ENCODE assay signal across 16 cellular contexts in genomic region chr2:8125741-8126691, GRCh38.
A peak's percentile ranks its signal among the peaks of the same experiment; 100 is the strongest.
DNase-seq lines count a peak whose midpoint lies in the region; ATAC-seq, FAIRE-seq and TF ChIP-seq lines count a peak whose summit lies in the region.
"Had no signal": no experiment of that assay in that cellular context is flagged by ENCODE, and none has a peak within 500 bp of the region (broad histone marks: within the 10 kb centered on the region; RNA-seq: fewer than 3 reads in every experiment).

No MANE protein-coding gene starts in this region.

- H3K4me2 ChIP-seq in K562 (ENCODE audit: insufficient read depth, low read length): no peak overlapping the region

- BruUV-seq in K562 (replicated peaks; lab: Mats Ljungman, UMichigan): no TSS peak

- H3K9me1 ChIP-seq in K562 (ENCODE audit: control insufficient read depth, insufficient read depth, low read length): no peaks in the 10 kb centered on the region

- CTCF ChIA-PET in K562 (lab: Yijun Ruan, JAX; ENCODE audit: low intra/inter-chr PET ratio): no interaction called here
- CTCF ChIA-PET in GM10248 (lab: Yijun Ruan, JAX): no interaction called here

- TF ChIP-seq EP300 in K562 (IDR thresholded peaks at IDR 0.05; ENCODE audit: low read length) (no peak), ovary (IDR thresholded peaks at IDR 0.05) (peak; percentile 67)

- under 1% methylated on average over 12 of the region's 12 CpGs for WGBS in K562 (ENCODE audit: insufficient coverage, low coverage, missing lambda C conversion rate)
- 66 to 76% (median 73%) methylated on average over 12 of the region's 12 CpGs for WGBS in ovary, 3 donors

- no peak for TF ChIP-seq RAD21 in K562 (CRISPR knock-in tag; conservative IDR thresholded peaks at IDR 0.05 in 1 of 2, IDR thresholded peaks at IDR 0.05 in 1 of 2)

- no peak overlapping the region for H3K9ac ChIP-seq in K562 (ENCODE audit: insufficient read depth in 1 of 2, low read depth in 2 of 2, low read length in 2 of 2)

- ATAC-seq in K562 (no peak), HG03565 (IDR thresholded peaks at IDR 0.05; ENCODE audit: unreplicated experiment) (no peak)
- ATAC-seq: HCT116; stimulated activated naive CD8-positive, alpha-beta T cell treated with anti-CD3 and anti-CD28 coated beads, Interleukin-15, amount 100 ng/mL, for 72 hours had no signal

- H3K4me3 ChIP-seq in K562: no peak overlapping the region
- no peak overlapping the region for H3K4me3 ChIP-seq in right atrium auricular region
- H3K4me3 ChIP-seq in ovary: no peak overlapping the region

- no peak overlapping the region for H2AFZ ChIP-seq in K562 (ENCODE audit: low read depth, low read length)

- DNase-seq in EL (peak; percentile 56), K562 (ENCODE audit: extremely low read depth in 1 of 4, low spot score in 3 of 4) (no peak), right atrium auricular region (ENCODE audit: low spot score) (peak; percentile 72), ovary (peak in 2 of 5 donors; percentile 41 to 58), GM10248 (ENCODE audit: extremely low spot score) (no peak), NCI-H2171 (lab: John Stamatoyannopoulos, UW) (no peak)
- no peak for DNase-seq in activated effector memory CD4-positive, alpha-beta T cell treated with anti-CD3 and anti-CD28 coated beads, Interleukin-2, amount 50 U/mL, for 16 hours
- DNase-seq: activated gamma-delta T cell treated with Interleukin-2 at 50 U/mL for 16 hours; CD4-positive, alpha-beta memory T cell; cortex of kidney; DMS79 treated with DMSO at 0.1 percent for 48 hours; NCI-H446; SHP77; stimulated activated naive CD8-positive, alpha-beta T cell treated with anti-CD3 and anti-CD28 coated beads, Interleukin-15, amount 100 ng/mL, for 72 hours had no signal

- no peak overlapping the region for H3K27ac ChIP-seq in K562 (ENCODE audit: extremely low read depth, low read depth, low read length)
- peak overlapping the region; percentile 11 to 71 for H3K27ac ChIP-seq in right atrium auricular region
- H3K27ac ChIP-seq in ovary: no peak overlapping the region

- no peaks in the 10 kb centered on the region for H3K4me1 ChIP-seq in K562 (replicated peaks in 1 of 2; ENCODE audit: control insufficient read depth in 2 of 2, insufficient read depth in 2 of 2, low read length in 2 of 2)
- peaks cover 0 to 11% of the 10 kb centered on the region in 2 donors for H3K4me1 ChIP-seq in right atrium auricular region
- peaks cover 3% of the 10 kb centered on the region for H3K4me1 ChIP-seq in ovary (ENCODE audit: insufficient read depth)

- no peaks in the 10 kb centered on the region for H3K36me3 ChIP-seq in K562 (ENCODE audit: control insufficient read depth, insufficient read depth, low read length)
- no peaks in the 10 kb centered on the region for H3K36me3 ChIP-seq in right atrium auricular region
- H3K36me3 ChIP-seq in ovary: no peaks in the 10 kb centered on the region

- H3K27me3 ChIP-seq in K562 (ENCODE audit: control insufficient read depth in 2 of 2, insufficient read depth in 2 of 2, low read length in 2 of 2) (peaks cover 0 to 7% of the 10 kb centered on the region in 2 experiments; a peak in 2 of 5 replicates), right atrium auricular region (no peaks in the 10 kb centered on the region), ovary (no peaks in the 10 kb centered on the region)

- in situ Hi-C loops in K562 (cut with MboI): no loop called here

- intact Hi-C loops in K562 (cut with micrococcal nuclease): no loop called here
- intact Hi-C loops in ovary (cut with DNase I): no loop called here

- H3K79me2 ChIP-seq in K562 (ENCODE audit: control insufficient read depth, insufficient read depth, low read length): no peaks in the 10 kb centered on the region

- FAIRE-seq in K562 (lab: Jason Lieb, UNC): no peak

- TF ChIP-seq POLR2A in K562 (conservative IDR thresholded peaks at IDR 0.05): no peak
- TF ChIP-seq POLR2A in ovary (IDR thresholded peaks at IDR 0.05): no peak

- H3K9me3 ChIP-seq in K562 (replicated peaks; ENCODE audit: control insufficient read depth, insufficient read depth, low read depth, low read length) (no peaks in the 10 kb centered on the region), right atrium auricular region (no peaks in the 10 kb centered on the region), ovary (no peaks in the 10 kb centered on the region)

- POLR2A ChIA-PET in K562 (lab: Yijun Ruan, JAX): interaction anchor here (0.6 kb wide), 1 partner anchor 242 kb away, joined by 4 read pairs; no protein-coding TSS in a partner anchor
- POLR2A ChIA-PET in GM10248 (lab: Yijun Ruan, JAX): no interaction called here

- TF ChIP-seq CTCF in K562 (IDR thresholded peaks at IDR 0.05 in 2 of 3, conservative IDR thresholded peaks at IDR 0.05 in 1 of 3; ENCODE audit: insufficient read depth in 2 of 3, low read depth in 1 of 3, low read length in 3 of 3): no peak
- no peak for TF ChIP-seq CTCF in right atrium auricular region (IDR thresholded peaks at IDR 0.05)
- TF ChIP-seq CTCF in ovary (IDR thresholded peaks at IDR 0.05): no peak
- TF ChIP-seq CTCF in GM10248 (IDR thresholded peaks at IDR 0.05; ENCODE audit: control extremely low read depth, extremely low read depth, low read depth, missing control alignments): no peak

- no peaks in the 10 kb centered on the region for H4K20me1 ChIP-seq in K562 (replicated peaks; ENCODE audit: control insufficient read depth, insufficient read depth, low read length)

TF ChIP-seq in K562, 482 proteins besides CTCF, POLR2A, EP300 and RAD21:
- TF ChIP-seq NFIC (IDR thresholded peaks at IDR 0.05): no peak
- TF ChIP-seq FOXJ2 (tag; IDR thresholded peaks at IDR 0.05): peak; percentile 41; the same call in 1 of the 2 replicates
- no peak for TF ChIP-seq CHAMP1 (IDR thresholded peaks at IDR 0.05)
- no peak for TF ChIP-seq TSC22D4 (tag; IDR thresholded peaks at IDR 0.05)
- TF ChIP-seq CEBPB (tag; IDR thresholded peaks at IDR 0.05): 0 out of 2 replicates have a peak, but pooled peaks have one; percentile 36
- TF ChIP-seq CC2D1A (IDR thresholded peaks at IDR 0.05): no peak
- no peak for TF ChIP-seq ZNF778 (CRISPR knock-in tag; IDR thresholded peaks at IDR 0.05)
- TF ChIP-seq TCF7 (IDR thresholded peaks at IDR 0.05; ENCODE audit: borderline replicate concordance): no peak
- no peak for TF ChIP-seq POLR2AphosphoS5 (IDR thresholded peaks at IDR 0.05; ENCODE audit: control insufficient read depth, insufficient read depth, low read depth, low read length)
- no peak for TF ChIP-seq ZNF668 (CRISPR knock-in tag; IDR thresholded peaks at IDR 0.05)
- no peak for TF ChIP-seq PRPF4 (IDR thresholded peaks at IDR 0.05; ENCODE audit: insufficient read depth, low read depth, low read length, poor library complexity, severe bottlenecking)
- no peak for TF ChIP-seq ATF7 (IDR thresholded peaks at IDR 0.05)
- TF ChIP-seq CHD1 (IDR thresholded peaks at IDR 0.05; ENCODE audit: low read length): no peak
- TF ChIP-seq GMEB1 (CRISPR knock-in tag; IDR thresholded peaks at IDR 0.05): no peak
- TF ChIP-seq CEBPG (CRISPR knock-in tag; IDR thresholded peaks at IDR 0.05): no peak
- peak in 1 of 2 experiments; percentile 45; a peak in 1 of 4 replicates for TF ChIP-seq CEBPG (tag; conservative IDR thresholded peaks at IDR 0.05 in 1 of 2, IDR thresholded peaks at IDR 0.05 in 1 of 2)
- TF ChIP-seq ZNF717 (CRISPR knock-in tag; IDR thresholded peaks at IDR 0.05): no peak
- no peak for TF ChIP-seq FOXA3 (CRISPR knock-in tag; conservative IDR thresholded peaks at IDR 0.05 in 1 of 2, IDR thresholded peaks at IDR 0.05 in 1 of 2)
- no peak for TF ChIP-seq RBM39 (optimal IDR thresholded peaks at IDR 0.05; ENCODE audit: low read depth, low read length)
- TF ChIP-seq ZC3H4 (CRISPR knock-in tag; IDR thresholded peaks at IDR 0.05; ENCODE audit: borderline replicate concordance): no peak

Comparison
In these comparisons a context has a peak if more than half of its experiments do, and no peak if none do; other contexts are left out.
1. DNase-seq: peak in EL (single experiment) and right atrium auricular region (single experiment); none in K562 (0 of 4), GM10248 (single experiment), activated effector memory CD4-positive, alpha-beta T cell treated with anti-CD3 and anti-CD28 coated beads, Interleukin-2, amount 50 U/mL, for 16 hours (single experiment) and NCI-H2171 (single experiment).
2. H3K27ac ChIP-seq: peak in right atrium auricular region (2 of 2); none in K562 (single experiment) and ovary (0 of 2).